ENCODE assay signal across 8 cellular contexts in the genomic region with DNA sequence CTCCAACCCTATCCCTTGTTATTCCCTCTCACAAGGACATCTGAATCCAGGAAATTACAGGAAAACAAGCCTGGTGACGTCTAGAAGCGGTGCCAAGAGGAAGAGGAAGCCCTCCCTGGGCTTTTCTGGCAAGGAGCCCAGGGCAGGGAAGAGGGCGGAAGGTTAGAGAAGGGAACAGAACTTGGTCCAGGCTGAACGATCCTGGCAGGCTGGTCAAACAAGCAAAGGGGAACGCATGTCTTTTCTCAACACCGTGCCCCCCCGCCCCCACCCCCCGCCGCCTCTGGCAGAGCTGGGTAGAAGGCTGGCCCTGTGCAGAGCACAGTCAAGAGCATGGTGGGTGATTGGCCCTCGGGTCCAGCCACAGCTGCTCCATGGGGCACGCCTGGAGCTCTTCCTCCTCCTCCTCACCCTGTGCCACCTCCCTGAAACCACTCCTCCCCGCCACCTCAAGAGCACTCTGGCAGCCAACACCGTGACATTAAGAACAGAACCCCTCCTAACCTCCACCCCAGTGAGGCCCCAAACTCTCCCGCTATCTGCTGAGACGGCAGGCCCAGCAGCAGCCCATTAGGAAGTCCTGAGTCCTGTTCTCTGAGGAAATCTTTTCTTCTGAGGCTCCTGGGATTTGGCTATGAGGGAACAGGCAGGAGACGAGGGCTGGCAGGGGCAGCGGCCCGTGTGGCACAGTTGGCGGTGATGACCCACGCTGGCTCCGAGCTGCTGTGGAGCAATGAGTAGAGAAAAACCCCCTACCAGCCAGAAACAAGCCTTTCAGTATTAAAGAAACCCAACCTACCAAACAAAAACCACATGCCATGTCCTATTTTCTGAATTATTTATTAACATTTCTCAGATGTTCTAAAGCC. TPM values are rescaled to one million over a fixed set of nuclear protein-coding genes. Genes with fewer than 3 reads are reported as not detected.
DNase-seq lines count a peak whose midpoint lies in the region; ATAC-seq and TF ChIP-seq lines count a peak whose summit lies in the region.

No MANE protein-coding gene starts in this region.

- H3K27ac Mint-ChIP-seq in nephron = peak overlapping the region; percentile 25 to 84 (median 52)

- no peak for TF ChIP-seq CTCF in dorsolateral prefrontal cortex (IDR thresholded peaks at IDR 0.05 in 54 of 56, conservative IDR thresholded peaks at IDR 0.05 in 2 of 56; ENCODE audit: low read depth in 1 of 56, partially characterized antibody in 56 of 56)
- TF ChIP-seq CTCF in nephron (IDR thresholded peaks at IDR 0.05; ENCODE audit: unreplicated experiment in 3 of 3) = no peak

- H3K4me3 ChIP-seq in dorsolateral prefrontal cortex = peak overlapping the region in 1 of 59 donors; percentile 19

- H3K27ac ChIP-seq in dorsolateral prefrontal cortex = peak overlapping the region in 54 of 59 donors; percentile 19 to 94 (median 69)

- H3K27me3 ChIP-seq in dorsolateral prefrontal cortex = no peaks in the 10 kb centered on the region

- H3K36me3 Mint-ChIP-seq in nephron (ENCODE audit: low read depth) = no peaks in the 10 kb centered on the region

- H3K4me1 Mint-ChIP-seq in nephron = peaks cover 18% of the 10 kb centered on the region

- intact Hi-C loops in dorsolateral prefrontal cortex (cut with DNase I) = loop anchor here in 1 of 2 donors (5.0 kb wide), 2 partner anchors 153 to 253 kb away; no protein-coding TSS in a partner anchor

- no peak overlapping the region for H3K4me3 Mint-ChIP-seq in nephron

- DNase-seq in CD1c-positive myeloid dendritic cell (ENCODE audit: extremely low spot score) (peak; percentile 90), NCI-H2029 treated with DMSO at 0.1 percent for 48 hours (lab: John Stamatoyannopoulos, UW) (peak; percentile 70), dorsolateral prefrontal cortex (no peak), NCI-H1694 treated with DMSO at 0.1 percent for 48 hours (lab: John Stamatoyannopoulos, UW) (no peak), HK-2 (ENCODE audit: unreplicated experiment) (no peak), AG20443 (ENCODE audit: low spot score) (no peak)

- H3K9me3 Mint-ChIP-seq in nephron = no peaks in the 10 kb centered on the region

- no peaks in the 10 kb centered on the region for H3K27me3 Mint-ChIP-seq in nephron (ENCODE audit: low read depth)

- ATAC-seq in HG02678 (IDR thresholded peaks at IDR 0.05; ENCODE audit: unreplicated experiment) = no peak

RNA-seq across cellular contexts. Expression of a gene that starts 7.3 kb away (rescaled TPM):
- total RNA-seq in dorsolateral prefrontal cortex = 10 to 100 TPM in 21 of 120 experiments, 1 to 10 TPM in 99; 3.5 to 17.8 (median 7.3) TPM

RNA-seq across cellular contexts. Expression of a gene that starts 7.4 kb away (rescaled TPM):
- 10 to 100 TPM in 93 of 120 experiments, 1 to 10 TPM in 27; 5.8 to 19.4 (median 11.7) TPM for total RNA-seq in dorsolateral prefrontal cortex

RNA-seq across cellular contexts. Expression of a gene that starts 13.2 kb away (rescaled TPM):
- total RNA-seq in dorsolateral prefrontal cortex = 10 to 100 TPM; 13.9 to 52.7 (median 27.3) TPM

RNA-seq across cellular contexts. Expression of a gene that starts 13.9 kb away (rescaled TPM):
- 10 to 100 TPM; 19.1 to 42.5 (median 29.0) TPM for total RNA-seq in dorsolateral prefrontal cortex

RNA-seq across cellular contexts. Expression of a gene that starts 29.0 kb away (rescaled TPM):
- total RNA-seq in dorsolateral prefrontal cortex = 100 to 1,000 TPM in 2 of 120 experiments, 10 to 100 TPM in 118; 19.6 to 121 (median 72.6) TPM

Comparison
In these comparisons a context has a peak if more than half of its experiments do, and no peak if none do; other contexts are left out.
1. DNase-seq: peak in CD1c-positive myeloid dendritic cell (single experiment) and NCI-H2029 treated with DMSO at 0.1 percent for 48 hours (single experiment); none in dorsolateral prefrontal cortex (0 of 10), NCI-H1694 treated with DMSO at 0.1 percent for 48 hours (single experiment), HK-2 (single experiment) and AG20443 (single experiment).